Comparison of ENCODE assay signal across 10 cellular contexts in the genomic region with DNA sequence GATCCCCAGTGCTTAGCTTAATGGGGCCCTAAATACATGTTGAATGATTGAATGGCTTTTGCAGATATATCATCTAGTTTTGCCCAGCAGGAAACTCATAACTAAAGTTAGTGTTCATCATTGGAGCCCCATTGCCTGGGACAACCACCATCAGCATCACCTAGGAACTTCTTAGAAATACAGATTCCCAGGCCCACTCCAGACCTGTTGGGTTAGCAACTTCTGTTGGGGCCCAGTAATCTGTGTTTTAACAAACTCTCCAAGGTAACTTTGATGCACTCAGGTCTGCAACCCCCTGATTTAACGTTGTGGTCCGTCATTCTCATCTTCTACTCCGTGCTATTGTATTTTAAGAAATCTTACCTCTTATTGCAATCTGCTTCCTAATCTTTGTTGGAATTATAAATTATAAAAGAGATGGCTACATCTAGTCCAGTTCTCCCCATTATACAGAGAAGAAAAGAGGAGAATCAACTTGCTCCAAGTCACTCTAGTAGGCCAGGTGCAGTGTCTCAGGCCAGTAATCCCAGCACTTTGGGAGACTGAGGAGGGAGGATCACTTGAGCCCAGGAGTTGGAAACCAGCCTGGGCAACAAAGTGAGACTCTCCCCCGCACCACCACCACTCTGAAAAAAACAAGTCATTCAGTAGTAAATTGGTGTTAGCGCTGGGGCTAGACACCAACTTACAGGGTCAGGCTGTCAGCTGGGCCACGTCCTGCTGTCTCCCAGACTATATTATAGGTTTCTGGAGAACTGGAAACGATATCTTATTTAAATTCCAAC. TPM values are rescaled to one million over a fixed set of nuclear protein-coding genes. Genes with fewer than 3 reads are reported as not detected.
DNase-seq lines count a peak whose midpoint lies in the region; ATAC-seq and TF ChIP-seq lines count a peak whose summit lies in the region.
"Had no signal": no experiment of that assay in that cellular context is flagged by ENCODE, and none has a peak within 500 bp of the region (broad histone marks: within the 10 kb centered on the region; RNA-seq: fewer than 3 reads in every experiment).

No MANE protein-coding gene starts in this region.

- no peak for TF ChIP-seq CTCF in CD8-positive, alpha-beta T cell (IDR thresholded peaks at IDR 0.05)
- TF ChIP-seq CTCF in neural crest cell (conservative IDR thresholded peaks at IDR 0.05): no peak

- peak overlapping the region; percentile 32 for H3K27ac ChIP-seq in CD8-positive, alpha-beta T cell (ENCODE audit: low read depth, low read length)
- H3K27ac ChIP-seq in effector memory CD4-positive, alpha-beta T cell (ENCODE audit: insufficient read depth, low read length, poor library complexity, severe bottlenecking): peak overlapping the region; percentile 55

- CTCF ChIA-PET in CD8-positive, alpha-beta T cell (lab: Charles Lee): interaction anchor here (1.0 kb wide), 1 partner anchor 115 kb away, joined by 3 read pairs; no protein-coding TSS in a partner anchor

- intact Hi-C loops in CD8-positive, alpha-beta T cell (cut with DNase I, micrococcal nuclease): loop anchor here (1.0 to 5.0 kb wide), 3 partner anchors 14 to 483 kb away; a partner anchor contains a TSS

- H3K4me1 Mint-ChIP-seq in CD8-positive, alpha-beta T cell (ENCODE audit: low read depth): peaks cover 29% of the 10 kb centered on the region
- H3K4me1 Mint-ChIP-seq in neural crest cell: peaks cover 68% of the 10 kb centered on the region

- H3K4me1 ChIP-seq in CD8-positive, alpha-beta T cell (ENCODE audit: insufficient read depth, low read length): peaks cover 20% of the 10 kb centered on the region
- H3K4me1 ChIP-seq in effector memory CD4-positive, alpha-beta T cell (ENCODE audit: control insufficient read depth, insufficient read depth, low read length, poor library complexity, severe bottlenecking): peaks cover 21% of the 10 kb centered on the region

- H3K27me3 Mint-ChIP-seq in CD8-positive, alpha-beta T cell (ENCODE audit: low read depth): peaks cover 13% of the 10 kb centered on the region
- no peaks in the 10 kb centered on the region for H3K27me3 Mint-ChIP-seq in neural crest cell (ENCODE audit: low read depth)

- H3K9me3 Mint-ChIP-seq in CD8-positive, alpha-beta T cell: no peaks in the 10 kb centered on the region
- H3K9me3 Mint-ChIP-seq in neural crest cell: no peaks in the 10 kb centered on the region

- H3K4me3 Mint-ChIP-seq in CD8-positive, alpha-beta T cell: peak overlapping the region; percentile 85
- H3K4me3 Mint-ChIP-seq in neural crest cell: peak overlapping the region; percentile 82

- peak overlapping the region; percentile 86 for H3K27ac Mint-ChIP-seq in CD8-positive, alpha-beta T cell
- H3K27ac Mint-ChIP-seq in neural crest cell (ENCODE audit: unreplicated experiment): no peak overlapping the region

- DNase-seq in CD8-positive, alpha-beta T cell: no peak
- DNase-seq in Jurkat, Clone E6-1 (ENCODE audit: low read depth, low spot score): no peak
- DNase-seq in effector memory CD4-positive, alpha-beta T cell: no peak
- no peak for DNase-seq in neural crest cell (ENCODE audit: low read depth, low spot score)
- no peak for DNase-seq in pons (ENCODE audit: low spot score)
- no peak for DNase-seq in D341Med (ENCODE audit: low spot score)
- no peak for DNase-seq in stimulated activated naive CD4-positive, alpha-beta T cell (lab: John Stamatoyannopoulos, UW)
- DNase-seq: GDM1, IMR-90 had no signal

- peak overlapping the region; percentile 49 for H3K4me3 ChIP-seq in CD8-positive, alpha-beta T cell (ENCODE audit: low read depth, low read length)
- peak overlapping the region; percentile 72 for H3K4me3 ChIP-seq in Jurkat, Clone E6-1 (ENCODE audit: low read length)
- H3K4me3 ChIP-seq in effector memory CD4-positive, alpha-beta T cell (ENCODE audit: insufficient read depth, low read depth, low read length, poor library complexity, severe bottlenecking): peak overlapping the region; percentile 57

- no peaks in the 10 kb centered on the region for H3K36me3 ChIP-seq in CD8-positive, alpha-beta T cell (ENCODE audit: insufficient read depth, low read length)
- no peaks in the 10 kb centered on the region for H3K36me3 ChIP-seq in effector memory CD4-positive, alpha-beta T cell (ENCODE audit: control insufficient read depth, insufficient read depth, low read length)

- POLR2A ChIA-PET in CD8-positive, alpha-beta T cell (lab: Charles Lee): no interaction called here

- ATAC-seq in CD8-positive, alpha-beta T cell: no peak
- no peak for ATAC-seq in GM18870 (IDR thresholded peaks at IDR 0.05; ENCODE audit: unreplicated experiment)

- no peaks in the 10 kb centered on the region for H3K36me3 Mint-ChIP-seq in CD8-positive, alpha-beta T cell
- H3K36me3 Mint-ChIP-seq in neural crest cell (ENCODE audit: low read depth): peaks cover 5% of the 10 kb centered on the region

- no peaks in the 10 kb centered on the region for H3K9me3 ChIP-seq in CD8-positive, alpha-beta T cell (ENCODE audit: low read length)
- no peaks in the 10 kb centered on the region for H3K9me3 ChIP-seq in effector memory CD4-positive, alpha-beta T cell (ENCODE audit: control insufficient read depth, low read length)

- no peaks in the 10 kb centered on the region for H3K27me3 ChIP-seq in CD8-positive, alpha-beta T cell (ENCODE audit: insufficient read depth, low read length)
- no peaks in the 10 kb centered on the region for H3K27me3 ChIP-seq in effector memory CD4-positive, alpha-beta T cell (replicated peaks; ENCODE audit: control insufficient read depth, insufficient read depth, low read length, poor library complexity, severe bottlenecking)

RNA-seq across cellular contexts. Expression of a gene that starts 13.7 kb away (rescaled TPM):
- total RNA-seq in CD8-positive, alpha-beta T cell: 10 to 100 TPM in 1 of 2 experiments, 1 to 10 TPM in 1; 9.9 to 11.4 TPM
- 18.8 TPM for polyA plus RNA-seq in Jurkat, Clone E6-1 (2012; ENCODE audit: insufficient read depth, insufficient read length)
- 57.9 and 62.4 TPM in 2 replicates for total RNA-seq in neural crest cell
